ENCODE assay signal across 1 cellular context in the genomic region with DNA sequence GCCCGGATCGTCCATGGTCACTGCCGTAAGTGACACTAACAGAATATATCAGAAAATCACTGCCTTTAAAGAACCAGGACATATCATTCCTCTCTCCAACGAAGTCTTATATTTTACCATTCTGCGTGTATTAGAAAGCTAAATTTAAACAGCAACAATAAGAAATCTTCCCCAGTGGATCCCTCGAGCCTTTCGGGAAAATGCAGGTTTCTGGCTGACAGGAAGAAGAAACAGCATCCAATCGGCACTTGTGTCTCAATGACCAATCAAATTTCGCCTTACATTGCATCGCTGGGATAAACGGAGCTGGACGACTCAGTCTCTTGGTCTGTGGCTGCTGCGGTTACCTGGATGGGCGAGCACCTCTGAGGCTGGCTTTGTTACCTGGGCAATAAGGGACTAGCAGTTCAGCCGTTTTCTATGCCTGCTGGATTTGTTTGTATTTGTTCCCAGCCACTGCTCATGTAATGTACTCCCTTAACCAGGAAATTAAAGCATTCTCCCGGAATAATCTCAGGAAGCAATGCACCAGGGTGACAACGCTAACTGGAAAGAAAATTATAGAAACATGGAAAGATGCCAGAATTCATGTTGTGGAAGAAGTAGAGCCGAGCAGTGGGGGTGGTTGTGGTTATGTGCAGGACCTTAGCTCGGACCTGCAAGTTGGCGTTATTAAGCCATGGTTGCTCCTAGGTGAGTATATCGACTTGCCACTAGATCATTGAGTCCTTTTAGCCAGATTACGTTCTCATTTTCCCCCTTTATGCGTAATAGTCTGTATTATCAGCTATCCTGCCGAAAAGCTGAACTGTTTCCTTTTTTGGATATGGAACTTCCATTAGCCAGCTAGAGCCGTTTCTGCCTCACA.
A peak's percentile ranks its signal among the peaks of the same experiment; 100 is the strongest.
TF ChIP-seq lines count a peak whose summit lies in the region.

A gene with protein sequence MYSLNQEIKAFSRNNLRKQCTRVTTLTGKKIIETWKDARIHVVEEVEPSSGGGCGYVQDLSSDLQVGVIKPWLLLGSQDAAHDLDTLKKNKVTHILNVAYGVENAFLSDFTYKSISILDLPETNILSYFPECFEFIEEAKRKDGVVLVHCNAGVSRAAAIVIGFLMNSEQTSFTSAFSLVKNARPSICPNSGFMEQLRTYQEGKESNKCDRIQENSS (plus strand): TSS at position 281 of the 868 bp plus-strand sequence. CDS start 187 bp downstream, at position 468.

TF ChIP-seq in PFSK-1, 5 proteins besides CTCF, POLR2A, EP300 and RAD21 (continued from another document):
- TF ChIP-seq, protein P1, sequence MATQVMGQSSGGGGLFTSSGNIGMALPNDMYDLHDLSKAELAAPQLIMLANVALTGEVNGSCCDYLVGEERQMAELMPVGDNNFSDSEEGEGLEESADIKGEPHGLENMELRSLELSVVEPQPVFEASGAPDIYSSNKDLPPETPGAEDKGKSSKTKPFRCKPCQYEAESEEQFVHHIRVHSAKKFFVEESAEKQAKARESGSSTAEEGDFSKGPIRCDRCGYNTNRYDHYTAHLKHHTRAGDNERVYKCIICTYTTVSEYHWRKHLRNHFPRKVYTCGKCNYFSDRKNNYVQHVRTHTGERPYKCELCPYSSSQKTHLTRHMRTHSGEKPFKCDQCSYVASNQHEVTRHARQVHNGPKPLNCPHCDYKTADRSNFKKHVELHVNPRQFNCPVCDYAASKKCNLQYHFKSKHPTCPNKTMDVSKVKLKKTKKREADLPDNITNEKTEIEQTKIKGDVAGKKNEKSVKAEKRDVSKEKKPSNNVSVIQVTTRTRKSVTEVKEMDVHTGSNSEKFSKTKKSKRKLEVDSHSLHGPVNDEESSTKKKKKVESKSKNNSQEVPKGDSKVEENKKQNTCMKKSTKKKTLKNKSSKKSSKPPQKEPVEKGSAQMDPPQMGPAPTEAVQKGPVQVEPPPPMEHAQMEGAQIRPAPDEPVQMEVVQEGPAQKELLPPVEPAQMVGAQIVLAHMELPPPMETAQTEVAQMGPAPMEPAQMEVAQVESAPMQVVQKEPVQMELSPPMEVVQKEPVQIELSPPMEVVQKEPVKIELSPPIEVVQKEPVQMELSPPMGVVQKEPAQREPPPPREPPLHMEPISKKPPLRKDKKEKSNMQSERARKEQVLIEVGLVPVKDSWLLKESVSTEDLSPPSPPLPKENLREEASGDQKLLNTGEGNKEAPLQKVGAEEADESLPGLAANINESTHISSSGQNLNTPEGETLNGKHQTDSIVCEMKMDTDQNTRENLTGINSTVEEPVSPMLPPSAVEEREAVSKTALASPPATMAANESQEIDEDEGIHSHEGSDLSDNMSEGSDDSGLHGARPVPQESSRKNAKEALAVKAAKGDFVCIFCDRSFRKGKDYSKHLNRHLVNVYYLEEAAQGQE (IDR thresholded peaks at IDR 0.05; ENCODE audit: insufficient read depth in 1 of 2, low read depth in 2 of 2, low read length in 2 of 2): no peak
- TF ChIP-seq TAF1 (IDR thresholded peaks at IDR 0.05; ENCODE audit: borderline replicate concordance, insufficient read depth, low read length): peak; percentile 82
